Comparison of ENCODE assay signal across 1 cellular context in genomic region chr19:3500429-3501101, GRCh38.
TF ChIP-seq lines count a peak whose summit lies in the region.

TSS of gene DOHH (minus strand) at chr19:3500674. CDS start at chr19:3496814, 3,860 bp downstream.

TF ChIP-seq in K562, 482 proteins besides CTCF, POLR2A, EP300 and RAD21 (continued from another document and continues in another):
- no peak for TF ChIP-seq ZNF407 (IDR thresholded peaks at IDR 0.05; ENCODE audit: low read depth)
- TF ChIP-seq ZNF239 (CRISPR knock-in tag; IDR thresholded peaks at IDR 0.05) = no peak
- peak; percentile 75; the same call in 1 of the 2 replicates for TF ChIP-seq HDAC2 (IDR thresholded peaks at IDR 0.05)
- TF ChIP-seq L3MBTL2 (IDR thresholded peaks at IDR 0.05) = peak; percentile 84
- 0 out of 4 replicates have a peak, but pooled peaks of 1 of the 2 experiments have one; percentile 11 for TF ChIP-seq MLX (CRISPR knock-in tag; conservative IDR thresholded peaks at IDR 0.05)
- no peak for TF ChIP-seq ZNF512 (tag; IDR thresholded peaks at IDR 0.05)
- peak; percentile 55 for TF ChIP-seq GTF2A2 (tag; IDR thresholded peaks at IDR 0.05)
- TF ChIP-seq NCOA1 (IDR thresholded peaks at IDR 0.05; ENCODE audit: low read depth) = no peak
- no peak for TF ChIP-seq CEBPZ (IDR thresholded peaks at IDR 0.05; ENCODE audit: borderline replicate concordance, low read depth, low read length)
- no peak for TF ChIP-seq U2AF1 (optimal IDR thresholded peaks at IDR 0.05; ENCODE audit: low read depth, low read length)
- no peak for TF ChIP-seq ZNF444 (CRISPR knock-in tag; IDR thresholded peaks at IDR 0.05)
- 0 out of 2 replicates have a peak, but pooled peaks have one; percentile 17 for TF ChIP-seq DMBX1 (CRISPR knock-in tag; IDR thresholded peaks at IDR 0.05; ENCODE audit: borderline replicate concordance)
- TF ChIP-seq BHLHE40 (IDR thresholded peaks at IDR 0.05; ENCODE audit: low read length) = peak; percentile 97
- TF ChIP-seq PCBP2 (IDR thresholded peaks at IDR 0.05; ENCODE audit: low read depth, low read length, poor library complexity, severe bottlenecking) = no peak
- peak; percentile 79 for TF ChIP-seq CEBPB (tag; IDR thresholded peaks at IDR 0.05)
- TF ChIP-seq PHF20 (IDR thresholded peaks at IDR 0.05; ENCODE audit: partially characterized antibody) = peak; percentile 99
- TF ChIP-seq HDAC1 (IDR thresholded peaks at IDR 0.05) = peak in 1 of 2 experiments; percentile 99; a peak in 2 of 4 replicates
- TF ChIP-seq DIDO1 (tag; IDR thresholded peaks at IDR 0.05; ENCODE audit: low read depth) = peak; percentile 92
- 0 out of 4 replicates have a peak, but pooled peaks of 1 of the 2 experiments have one; percentile 9 for TF ChIP-seq UBTF (IDR thresholded peaks at IDR 0.05; ENCODE audit: borderline replicate concordance in 1 of 2, low read depth in 2 of 2, low read length in 2 of 2)
- TF ChIP-seq ATF7 (IDR thresholded peaks at IDR 0.05) = peak; percentile 100
- TF ChIP-seq TSC22D4 (tag; IDR thresholded peaks at IDR 0.05) = no peak
- TF ChIP-seq NFE2 (IDR thresholded peaks at IDR 0.05; ENCODE audit: low read depth) = no peak; the same call in 1 of the 2 replicates
- peak; percentile 55; the same call in 1 of the 2 replicates for TF ChIP-seq MITF (IDR thresholded peaks at IDR 0.05)
- no peak for TF ChIP-seq STAT5A (IDR thresholded peaks at IDR 0.05; ENCODE audit: borderline replicate concordance, low read length)
- no peak for TF ChIP-seq RBM15 (IDR thresholded peaks at IDR 0.05; ENCODE audit: insufficient read depth, low read length)
